Comparison of ENCODE assay signal across 1 cellular context in genomic region chr15:74573987-74574386, GRCh38.
TF ChIP-seq lines count a peak whose summit lies in the region.

No MANE protein-coding gene starts in this region.

TF ChIP-seq in IMR-90, 13 proteins besides CTCF, POLR2A, EP300 and RAD21 (continued from another document):
- no peak for TF ChIP-seq ELK1 (IDR thresholded peaks at IDR 0.05; ENCODE audit: borderline replicate concordance, low read depth, low read length)
- TF ChIP-seq BHLHE40 (IDR thresholded peaks at IDR 0.05; ENCODE audit: low read depth, low read length): no peak
- no peak for TF ChIP-seq RFX5 (IDR thresholded peaks at IDR 0.05; ENCODE audit: low read depth, low read length)
- no peak for TF ChIP-seq CEBPB (IDR thresholded peaks at IDR 0.05; ENCODE audit: low read depth, low read length)
- no peak for TF ChIP-seq MXI1 (IDR thresholded peaks at IDR 0.05; ENCODE audit: borderline replicate concordance, low read depth, low read length)
- no peak for TF ChIP-seq MAZ (IDR thresholded peaks at IDR 0.05; ENCODE audit: borderline replicate concordance, low read depth, low read length)
- TF ChIP-seq SMC3 (IDR thresholded peaks at IDR 0.05; ENCODE audit: low read depth, low read length): no peak
- TF ChIP-seq MAFK (IDR thresholded peaks at IDR 0.05; ENCODE audit: low read depth, low read length): no peak
